8 cellular contexts compared by ENCODE assay signal in genomic region chr7:21261627-21262564, GRCh38.
DNase-seq lines count a peak whose midpoint lies in the region; ATAC-seq and TF ChIP-seq lines count a peak whose summit lies in the region.

No MANE protein-coding gene starts in this region.

- ATAC-seq in GM18907 (IDR thresholded peaks at IDR 0.05; ENCODE audit: unreplicated experiment) (peak; percentile 85), HG03439 (IDR thresholded peaks at IDR 0.05; ENCODE audit: unreplicated experiment) (peak; percentile 85)

- H3K4me1 ChIP-seq in NT2/D1 (ENCODE audit: insufficient read depth, insufficient read length) (peaks cover 3% of the 10 kb centered on the region), ovary (ENCODE audit: insufficient read depth) (no peaks in the 10 kb centered on the region)

- H3K9me3 ChIP-seq in NT2/D1 (ENCODE audit: insufficient read depth, low read length) (no peaks in the 10 kb centered on the region), ovary (no peaks in the 10 kb centered on the region)

- no peak overlapping the region for H3K27ac ChIP-seq in ovary

- H3K4me3 ChIP-seq in NT2/D1 (ENCODE audit: insufficient read length, low read depth) (no peak overlapping the region), ovary (no peak overlapping the region)

- no peak for TF ChIP-seq POLR2A in ovary (IDR thresholded peaks at IDR 0.05)

- peak; percentile 31 for DNase-seq in CD1c-positive myeloid dendritic cell (ENCODE audit: extremely low spot score)
- peak; percentile 89 for DNase-seq in NT2/D1 (ENCODE audit: low read depth, low spot score)
- DNase-seq in activated T-cell treated with anti-CD3 and anti-CD28 coated beads for 4 hours = peak; percentile 15
- DNase-seq in globus pallidus (ENCODE audit: low spot score) = peak; percentile 25
- peak in 3 of 4 experiments; percentile 13 to 22 (median 20) for DNase-seq in stimulated activated CD4-positive, alpha-beta T cell treated with anti-CD3 and anti-CD28 coated beads, Interleukin-1b, Interleukin-23, amount 100 ng/mL, for 24 hours (ENCODE audit: low read depth in 4 of 4, low spot score in 1 of 4)
- DNase-seq in ovary = no peak

- no peak overlapping the region for H3K9ac ChIP-seq in NT2/D1 (ENCODE audit: insufficient read length, low read depth)

- intact Hi-C loops in ovary (cut with DNase I) = loop anchor here in 1 of 4 donors (10.0 kb wide), 1 partner anchor 243 kb away; no protein-coding TSS in a partner anchor

- WGBS in ovary, 3 donors = 20 to 36% (median 21%) methylated on average over 8 of the region's 8 CpGs

- no peaks in the 10 kb centered on the region for H3K27me3 ChIP-seq in NT2/D1 (ENCODE audit: insufficient read depth, insufficient read length)
- H3K27me3 ChIP-seq in ovary = no peaks in the 10 kb centered on the region

- H3K36me3 ChIP-seq in NT2/D1 (ENCODE audit: insufficient read depth, insufficient read length, low read length) (no peaks in the 10 kb centered on the region), ovary (no peaks in the 10 kb centered on the region)

- no peak for TF ChIP-seq EP300 in ovary (IDR thresholded peaks at IDR 0.05)

- TF ChIP-seq CTCF in ovary (IDR thresholded peaks at IDR 0.05) = no peak

Comparison
In these comparisons a context has a peak if more than half of its experiments do, and no peak if none do; other contexts are left out.
1. DNase-seq: peak in CD1c-positive myeloid dendritic cell (single experiment), NT2/D1 (single experiment), activated T-cell treated with anti-CD3 and anti-CD28 coated beads for 4 hours (single experiment), globus pallidus (single experiment) and stimulated activated CD4-positive, alpha-beta T cell treated with anti-CD3 and anti-CD28 coated beads, Interleukin-1b, Interleukin-23, amount 100 ng/mL, for 24 hours (3 of 4); none in ovary (0 of 5).